In the genomic region with DNA sequence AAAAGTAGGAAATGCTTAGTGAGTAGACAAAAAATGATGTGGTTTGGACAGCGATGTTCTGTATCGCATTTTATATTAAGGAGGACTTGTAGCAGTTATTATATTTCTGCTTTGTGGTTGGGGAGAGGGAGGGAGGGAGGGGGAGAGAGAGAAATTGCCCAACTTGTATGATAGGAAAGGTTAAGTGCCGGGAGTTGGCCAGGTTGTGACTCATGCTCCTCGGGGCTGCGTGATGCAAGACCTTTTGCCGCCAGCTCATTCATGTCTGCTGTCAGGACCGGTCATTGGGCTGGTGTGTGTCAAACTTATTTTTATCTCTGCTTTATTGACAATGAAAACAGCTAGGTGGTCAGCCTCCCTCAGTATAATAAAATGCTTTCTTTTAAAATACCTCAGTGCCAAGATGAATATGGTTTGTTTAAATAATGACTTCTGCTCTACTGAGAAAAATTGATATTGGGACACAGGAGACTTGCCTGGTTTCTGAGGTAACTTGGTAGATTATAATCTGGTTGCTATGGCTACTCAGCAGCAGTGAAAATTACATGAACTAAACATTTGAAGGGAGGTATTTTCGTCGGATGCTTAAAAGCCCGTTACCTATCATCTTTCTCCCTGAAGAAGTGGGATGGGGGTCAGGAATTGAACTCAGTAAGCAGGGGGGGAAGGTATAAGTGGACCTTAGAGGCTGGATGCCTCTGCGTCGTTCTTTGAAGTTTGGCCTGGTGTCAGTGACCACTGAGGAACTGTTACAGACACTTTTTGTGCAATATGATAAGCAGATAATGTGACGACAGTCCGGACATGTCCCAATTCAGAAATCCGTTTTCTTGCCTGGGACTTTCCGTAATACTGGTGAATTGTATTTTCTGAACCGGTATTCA, we compare ENCODE assay signal across 1 cellular context.
TF ChIP-seq lines count a peak whose summit lies in the region.

No MANE protein-coding gene starts in this region.

TF ChIP-seq in HepG2, 621 proteins besides CTCF, POLR2A, EP300 and RAD21 (continued from another document and continues in another):
- TF ChIP-seq, protein P1, sequence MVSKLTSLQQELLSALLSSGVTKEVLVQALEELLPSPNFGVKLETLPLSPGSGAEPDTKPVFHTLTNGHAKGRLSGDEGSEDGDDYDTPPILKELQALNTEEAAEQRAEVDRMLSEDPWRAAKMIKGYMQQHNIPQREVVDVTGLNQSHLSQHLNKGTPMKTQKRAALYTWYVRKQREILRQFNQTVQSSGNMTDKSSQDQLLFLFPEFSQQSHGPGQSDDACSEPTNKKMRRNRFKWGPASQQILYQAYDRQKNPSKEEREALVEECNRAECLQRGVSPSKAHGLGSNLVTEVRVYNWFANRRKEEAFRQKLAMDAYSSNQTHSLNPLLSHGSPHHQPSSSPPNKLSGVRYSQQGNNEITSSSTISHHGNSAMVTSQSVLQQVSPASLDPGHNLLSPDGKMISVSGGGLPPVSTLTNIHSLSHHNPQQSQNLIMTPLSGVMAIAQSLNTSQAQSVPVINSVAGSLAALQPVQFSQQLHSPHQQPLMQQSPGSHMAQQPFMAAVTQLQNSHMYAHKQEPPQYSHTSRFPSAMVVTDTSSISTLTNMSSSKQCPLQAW (CRISPR knock-in tag; IDR thresholded peaks at IDR 0.05) = no peak
- 0 out of 2 replicates have a peak, but pooled peaks have one; percentile 22 for TF ChIP-seq ZNF614 (CRISPR knock-in tag; IDR thresholded peaks at IDR 0.05; ENCODE audit: borderline replicate concordance)
- TF ChIP-seq, protein P2, sequence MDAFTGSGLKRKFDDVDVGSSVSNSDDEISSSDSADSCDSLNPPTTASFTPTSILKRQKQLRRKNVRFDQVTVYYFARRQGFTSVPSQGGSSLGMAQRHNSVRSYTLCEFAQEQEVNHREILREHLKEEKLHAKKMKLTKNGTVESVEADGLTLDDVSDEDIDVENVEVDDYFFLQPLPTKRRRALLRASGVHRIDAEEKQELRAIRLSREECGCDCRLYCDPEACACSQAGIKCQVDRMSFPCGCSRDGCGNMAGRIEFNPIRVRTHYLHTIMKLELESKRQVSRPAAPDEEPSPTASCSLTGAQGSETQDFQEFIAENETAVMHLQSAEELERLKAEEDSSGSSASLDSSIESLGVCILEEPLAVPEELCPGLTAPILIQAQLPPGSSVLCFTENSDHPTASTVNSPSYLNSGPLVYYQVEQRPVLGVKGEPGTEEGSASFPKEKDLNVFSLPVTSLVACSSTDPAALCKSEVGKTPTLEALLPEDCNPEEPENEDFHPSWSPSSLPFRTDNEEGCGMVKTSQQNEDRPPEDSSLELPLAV (CRISPR knock-in tag; conservative IDR thresholded peaks at IDR 0.05; ENCODE audit: low read depth) = no peak
- no peak for TF ChIP-seq ZFAT (CRISPR knock-in tag; conservative IDR thresholded peaks at IDR 0.05)
- no peak for TF ChIP-seq KLF6 (CRISPR knock-in tag; IDR thresholded peaks at IDR 0.05)
- TF ChIP-seq ZNF235 (CRISPR knock-in tag; IDR thresholded peaks at IDR 0.05; ENCODE audit: borderline replicate concordance) = no peak
- TF ChIP-seq REL (CRISPR knock-in tag; conservative IDR thresholded peaks at IDR 0.05) = no peak
- TF ChIP-seq ZNF615 (CRISPR knock-in tag; IDR thresholded peaks at IDR 0.05; ENCODE audit: borderline replicate concordance) = no peak
- TF ChIP-seq FOXA1 (IDR thresholded peaks at IDR 0.05) = no peak
- peak; percentile 69 for TF ChIP-seq FOXA1 (CRISPR knock-in tag; IDR thresholded peaks at IDR 0.05)
- TF ChIP-seq SSRP1 (CRISPR knock-in tag; IDR thresholded peaks at IDR 0.05) = peak; percentile 77; the same call in 1 of the 2 replicates
- peak; percentile 49; the same call in 1 of the 2 replicates for TF ChIP-seq ZNF644 (CRISPR knock-in tag; IDR thresholded peaks at IDR 0.05; ENCODE audit: low read depth)
- TF ChIP-seq GFI1 (CRISPR knock-in tag; IDR thresholded peaks at IDR 0.05; ENCODE audit: borderline replicate concordance) = no peak
- no peak for TF ChIP-seq PLSCR1 (CRISPR knock-in tag; IDR thresholded peaks at IDR 0.05; ENCODE audit: borderline replicate concordance)
- TF ChIP-seq JUN (CRISPR knock-in tag; IDR thresholded peaks at IDR 0.05) = peak; percentile 69; the same call in 1 of the 2 replicates
- TF ChIP-seq ZFX (CRISPR knock-in tag; IDR thresholded peaks at IDR 0.05; ENCODE audit: low read depth) = no peak
- no peak; the same call in 1 of the 2 replicates for TF ChIP-seq ZNF772 (CRISPR knock-in tag; IDR thresholded peaks at IDR 0.05)
- TF ChIP-seq, protein P3, sequence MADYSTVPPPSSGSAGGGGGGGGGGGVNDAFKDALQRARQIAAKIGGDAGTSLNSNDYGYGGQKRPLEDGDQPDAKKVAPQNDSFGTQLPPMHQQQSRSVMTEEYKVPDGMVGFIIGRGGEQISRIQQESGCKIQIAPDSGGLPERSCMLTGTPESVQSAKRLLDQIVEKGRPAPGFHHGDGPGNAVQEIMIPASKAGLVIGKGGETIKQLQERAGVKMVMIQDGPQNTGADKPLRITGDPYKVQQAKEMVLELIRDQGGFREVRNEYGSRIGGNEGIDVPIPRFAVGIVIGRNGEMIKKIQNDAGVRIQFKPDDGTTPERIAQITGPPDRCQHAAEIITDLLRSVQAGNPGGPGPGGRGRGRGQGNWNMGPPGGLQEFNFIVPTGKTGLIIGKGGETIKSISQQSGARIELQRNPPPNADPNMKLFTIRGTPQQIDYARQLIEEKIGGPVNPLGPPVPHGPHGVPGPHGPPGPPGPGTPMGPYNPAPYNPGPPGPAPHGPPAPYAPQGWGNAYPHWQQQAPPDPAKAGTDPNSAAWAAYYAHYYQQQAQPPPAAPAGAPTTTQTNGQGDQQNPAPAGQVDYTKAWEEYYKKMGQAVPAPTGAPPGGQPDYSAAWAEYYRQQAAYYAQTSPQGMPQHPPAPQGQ (CRISPR knock-in tag; IDR thresholded peaks at IDR 0.05; ENCODE audit: borderline replicate concordance) = 0 out of 2 replicates have a peak, but pooled peaks have one; percentile 34
- TF ChIP-seq ZNF768 (CRISPR knock-in tag; IDR thresholded peaks at IDR 0.05) = no peak
- 0 out of 2 replicates have a peak, but pooled peaks have one; percentile 35 for TF ChIP-seq ETV6 (CRISPR knock-in tag; conservative IDR thresholded peaks at IDR 0.05)
- TF ChIP-seq MIER2 (CRISPR knock-in tag; IDR thresholded peaks at IDR 0.05) = no peak
- peak; percentile 84 for TF ChIP-seq GATA4 (IDR thresholded peaks at IDR 0.05; ENCODE audit: borderline replicate concordance, low read depth)
- peak; percentile 49; the same call in 1 of the 2 replicates for TF ChIP-seq KDM4B (CRISPR knock-in tag; IDR thresholded peaks at IDR 0.05)
- TF ChIP-seq, protein P4, sequence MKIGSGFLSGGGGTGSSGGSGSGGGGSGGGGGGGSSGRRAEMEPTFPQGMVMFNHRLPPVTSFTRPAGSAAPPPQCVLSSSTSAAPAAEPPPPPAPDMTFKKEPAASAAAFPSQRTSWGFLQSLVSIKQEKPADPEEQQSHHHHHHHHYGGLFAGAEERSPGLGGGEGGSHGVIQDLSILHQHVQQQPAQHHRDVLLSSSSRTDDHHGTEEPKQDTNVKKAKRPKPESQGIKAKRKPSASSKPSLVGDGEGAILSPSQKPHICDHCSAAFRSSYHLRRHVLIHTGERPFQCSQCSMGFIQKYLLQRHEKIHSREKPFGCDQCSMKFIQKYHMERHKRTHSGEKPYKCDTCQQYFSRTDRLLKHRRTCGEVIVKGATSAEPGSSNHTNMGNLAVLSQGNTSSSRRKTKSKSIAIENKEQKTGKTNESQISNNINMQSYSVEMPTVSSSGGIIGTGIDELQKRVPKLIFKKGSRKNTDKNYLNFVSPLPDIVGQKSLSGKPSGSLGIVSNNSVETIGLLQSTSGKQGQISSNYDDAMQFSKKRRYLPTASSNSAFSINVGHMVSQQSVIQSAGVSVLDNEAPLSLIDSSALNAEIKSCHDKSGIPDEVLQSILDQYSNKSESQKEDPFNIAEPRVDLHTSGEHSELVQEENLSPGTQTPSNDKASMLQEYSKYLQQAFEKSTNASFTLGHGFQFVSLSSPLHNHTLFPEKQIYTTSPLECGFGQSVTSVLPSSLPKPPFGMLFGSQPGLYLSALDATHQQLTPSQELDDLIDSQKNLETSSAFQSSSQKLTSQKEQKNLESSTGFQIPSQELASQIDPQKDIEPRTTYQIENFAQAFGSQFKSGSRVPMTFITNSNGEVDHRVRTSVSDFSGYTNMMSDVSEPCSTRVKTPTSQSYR (CRISPR knock-in tag; IDR thresholded peaks at IDR 0.05; ENCODE audit: borderline replicate concordance) = peak; percentile 63; the same call in 1 of the 2 replicates
- TF ChIP-seq, protein P5, sequence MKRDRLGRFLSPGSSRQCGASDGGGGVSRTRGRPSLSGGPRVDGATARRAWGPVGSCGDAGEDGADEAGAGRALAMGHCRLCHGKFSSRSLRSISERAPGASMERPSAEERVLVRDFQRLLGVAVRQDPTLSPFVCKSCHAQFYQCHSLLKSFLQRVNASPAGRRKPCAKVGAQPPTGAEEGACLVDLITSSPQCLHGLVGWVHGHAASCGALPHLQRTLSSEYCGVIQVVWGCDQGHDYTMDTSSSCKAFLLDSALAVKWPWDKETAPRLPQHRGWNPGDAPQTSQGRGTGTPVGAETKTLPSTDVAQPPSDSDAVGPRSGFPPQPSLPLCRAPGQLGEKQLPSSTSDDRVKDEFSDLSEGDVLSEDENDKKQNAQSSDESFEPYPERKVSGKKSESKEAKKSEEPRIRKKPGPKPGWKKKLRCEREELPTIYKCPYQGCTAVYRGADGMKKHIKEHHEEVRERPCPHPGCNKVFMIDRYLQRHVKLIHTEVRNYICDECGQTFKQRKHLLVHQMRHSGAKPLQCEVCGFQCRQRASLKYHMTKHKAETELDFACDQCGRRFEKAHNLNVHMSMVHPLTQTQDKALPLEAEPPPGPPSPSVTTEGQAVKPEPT (CRISPR knock-in tag; IDR thresholded peaks at IDR 0.05; ENCODE audit: low read depth) = no peak
- TF ChIP-seq, protein P6, sequence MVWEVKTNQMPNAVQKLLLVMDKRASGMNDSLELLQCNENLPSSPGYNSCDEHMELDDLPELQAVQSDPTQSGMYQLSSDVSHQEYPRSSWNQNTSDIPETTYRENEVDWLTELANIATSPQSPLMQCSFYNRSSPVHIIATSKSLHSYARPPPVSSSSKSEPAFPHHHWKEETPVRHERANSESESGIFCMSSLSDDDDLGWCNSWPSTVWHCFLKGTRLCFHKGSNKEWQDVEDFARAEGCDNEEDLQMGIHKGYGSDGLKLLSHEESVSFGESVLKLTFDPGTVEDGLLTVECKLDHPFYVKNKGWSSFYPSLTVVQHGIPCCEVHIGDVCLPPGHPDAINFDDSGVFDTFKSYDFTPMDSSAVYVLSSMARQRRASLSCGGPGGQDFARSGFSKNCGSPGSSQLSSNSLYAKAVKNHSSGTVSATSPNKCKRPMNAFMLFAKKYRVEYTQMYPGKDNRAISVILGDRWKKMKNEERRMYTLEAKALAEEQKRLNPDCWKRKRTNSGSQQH (CRISPR knock-in tag; IDR thresholded peaks at IDR 0.05; ENCODE audit: low read depth) = peak; percentile 80; the same call in 1 of the 2 replicates
- TF ChIP-seq MLX (CRISPR knock-in tag; IDR thresholded peaks at IDR 0.05) = peak; percentile 50; the same call in 1 of the 2 replicates
- TF ChIP-seq PAF1 (CRISPR knock-in tag; IDR thresholded peaks at IDR 0.05) = 0 out of 2 replicates have a peak, but pooled peaks have one; percentile 54
- peak; percentile 97 for TF ChIP-seq CEBPB (IDR thresholded peaks at IDR 0.05; ENCODE audit: borderline replicate concordance, low read depth, low read length)
- TF ChIP-seq KLF13 (CRISPR knock-in tag; IDR thresholded peaks at IDR 0.05) = no peak
- peak in 1 of 2 experiments; percentile 27; a peak in 1 of 4 replicates for TF ChIP-seq REST (IDR thresholded peaks at IDR 0.05; ENCODE audit: borderline replicate concordance in 1 of 2, low read depth in 1 of 2, low read length in 2 of 2)
- no peak; the same call in 1 of the 2 replicates for TF ChIP-seq E2F1 (CRISPR knock-in tag; IDR thresholded peaks at IDR 0.05)
